Comparison of ENCODE assay signal across 8 cellular contexts in genomic region chr4:169098054-169098896, GRCh38.
DNase-seq lines count a peak whose midpoint lies in the region; ATAC-seq and TF ChIP-seq lines count a peak whose summit lies in the region.

No MANE protein-coding gene starts in this region.

- ATAC-seq in GM21515 (IDR thresholded peaks at IDR 0.05; ENCODE audit: unreplicated experiment) = peak; percentile 53
- peak; percentile 36 for ATAC-seq in HG03558 (IDR thresholded peaks at IDR 0.05; ENCODE audit: extremely low read depth, unreplicated experiment)
- ATAC-seq in gastroesophageal sphincter = no peak

- CTCF ChIA-PET in RWPE1 (lab: Yijun Ruan, JAX) = interaction anchor here (0.6 to 0.7 kb wide), 2 partner anchors 39 to 314 kb away, joined by 3 to 4 read pairs; no protein-coding TSS in a partner anchor

- TF ChIP-seq POLR2A in gastroesophageal sphincter (IDR thresholded peaks at IDR 0.05) = no peak

- peak overlapping the region in 3 of 4 donors; percentile 1 to 80 (median 60) for H3K27ac ChIP-seq in gastroesophageal sphincter
- H3K27ac ChIP-seq in RWPE1 = no peak overlapping the region

- no peaks in the 10 kb centered on the region for H3K9me3 ChIP-seq in gastroesophageal sphincter

- no peak overlapping the region for H3K4me3 ChIP-seq in gastroesophageal sphincter

- H3K27me3 ChIP-seq in gastroesophageal sphincter = no peaks in the 10 kb centered on the region

- intact Hi-C loops in posterior cingulate gyrus (cut with DNase I) = no loop called here

- DNase-seq in GM10266 (ENCODE audit: extremely low spot score) = peak; percentile 36
- DNase-seq in AG20443 (ENCODE audit: low spot score) = no peak
- no peak for DNase-seq in RWPE1 (ENCODE audit: low spot score)
- DNase-seq in stimulated activated naive CD4-positive, alpha-beta T cell (lab: John Stamatoyannopoulos, UW) = no peak
- DNase-seq in posterior cingulate gyrus = no peak

- TF ChIP-seq EP300 in gastroesophageal sphincter (IDR thresholded peaks at IDR 0.05) = no peak

- H3K36me3 ChIP-seq in gastroesophageal sphincter = peaks cover 0 to 28% of the 10 kb centered on the region in 2 donors

- 85 to 87% methylated on average over 3 to 4 of the region's 4 CpGs for WGBS in gastroesophageal sphincter (ENCODE audit: low coverage in 1 of 2), 2 donors

- POLR2A ChIA-PET in RWPE1 (lab: Yijun Ruan, JAX; ENCODE audit: low non-redundant PET) = no interaction called here

- TF ChIP-seq CTCF in GM10266 (IDR thresholded peaks at IDR 0.05; ENCODE audit: control insufficient read depth, insufficient read depth, low read depth, missing control alignments) = no peak
- no peak for TF ChIP-seq CTCF in gastroesophageal sphincter (IDR thresholded peaks at IDR 0.05)
- TF ChIP-seq CTCF in RWPE1 (conservative IDR thresholded peaks at IDR 0.05; ENCODE audit: low read depth) = no peak

- peaks cover 0 to 22% (median 6%) of the 10 kb centered on the region in 3 donors for H3K4me1 ChIP-seq in gastroesophageal sphincter
